24 cellular contexts compared by ENCODE assay signal in genomic region chrX:106718709-106719108, GRCh38. TPM values are rescaled to one million over a fixed set of nuclear protein-coding genes. Genes with fewer than 3 reads are reported as not detected.
DNase-seq lines count a peak whose midpoint lies in the region; ATAC-seq and TF ChIP-seq lines count a peak whose summit lies in the region.
"Had no signal": no experiment of that assay in that cellular context is flagged by ENCODE, and none has a peak within 500 bp of the region (broad histone marks: within the 10 kb centered on the region; RNA-seq: fewer than 3 reads in every experiment).

No MANE protein-coding gene starts in this region.

- H3K27me3 Mint-ChIP-seq in progenitor cell of endocrine pancreas = no peaks in the 10 kb centered on the region

- no peaks in the 10 kb centered on the region for H3K36me3 ChIP-seq in A673 (ENCODE audit: insufficient read depth, low read length, poor library complexity, severe bottlenecking)

- peak; percentile 79 for ATAC-seq in left lobe of liver

- intact Hi-C loops in A673 (cut with micrococcal nuclease; ENCODE audit: unreplicated experiment) = no loop called here

- H3K9me3 ChIP-seq in A673 (ENCODE audit: low read depth, low read length, poor library complexity, severe bottlenecking) = no peaks in the 10 kb centered on the region

- H3K27ac Mint-ChIP-seq in progenitor cell of endocrine pancreas = peak overlapping the region; percentile 88
- H3K27ac Mint-ChIP-seq: CD8-positive, alpha-beta memory T cell; H9; HFFc6 had no signal

- no peaks in the 10 kb centered on the region for H3K4me1 ChIP-seq in A673 (ENCODE audit: insufficient read depth, low read length, poor library complexity, severe bottlenecking)

- H3K4me1 Mint-ChIP-seq in progenitor cell of endocrine pancreas (ENCODE audit: low read depth) = peaks cover 26% of the 10 kb centered on the region
- H3K4me1 Mint-ChIP-seq: CD8-positive, alpha-beta memory T cell; H9 had no signal

- peak overlapping the region; percentile 12 for H3K4me3 Mint-ChIP-seq in progenitor cell of endocrine pancreas (ENCODE audit: low read depth)
- H3K4me3 Mint-ChIP-seq: CD8-positive, alpha-beta memory T cell; H9; HFFc6 had no signal

- peaks cover 6% of the 10 kb centered on the region for H3K27me3 ChIP-seq in A673 (replicated peaks; ENCODE audit: insufficient read depth, low read depth, low read length, poor library complexity)

- peaks cover 4% of the 10 kb centered on the region for H3K36me3 Mint-ChIP-seq in progenitor cell of endocrine pancreas (ENCODE audit: insufficient read depth)
- H3K36me3 Mint-ChIP-seq: CD8-positive, alpha-beta memory T cell had no signal

- CTCF ChIA-PET in A673 (lab: Charles Lee) = no interaction called here

- no peak for TF ChIP-seq CTCF in progenitor cell of endocrine pancreas (IDR thresholded peaks at IDR 0.05; ENCODE audit: unreplicated experiment)
- TF ChIP-seq CTCF in A673 (conservative IDR thresholded peaks at IDR 0.05; ENCODE audit: low read depth, low read length) = no peak

- DNase-seq in NCI-H1417 (lab: John Stamatoyannopoulos, UW) (peak in 2 of 3 experiments; percentile 14 to 42), NCI-H1417 treated with DMSO at 0.1 percent for 48 hours (lab: John Stamatoyannopoulos, UW) (no peak), SHP77 (lab: John Stamatoyannopoulos, UW) (peak; percentile 34 to 51), left lobe of liver (ENCODE audit: low spot score) (peak; percentile 51), progenitor cell of endocrine pancreas (ENCODE audit: low spot score, unreplicated experiment) (no peak), HK-2 (ENCODE audit: unreplicated experiment) (no peak), NCI-H526 treated with DMSO at 0.1 percent for 48 hours (lab: John Stamatoyannopoulos, UW) (no peak), A673 (ENCODE audit: low spot score) (no peak)
- DNase-seq: AML-193; CD8-positive, alpha-beta memory T cell; DND-41; GM23248; H9; HFFc6; NCI-H1105; NCI-H1694; NCI-H2081 treated with DMSO at 0.1 percent for 48 hours; NCI-H2171 treated with DMSO at 0.1 percent for 48 hours; NCI-H446 had no signal

- no peak overlapping the region for H3K4me3 ChIP-seq in A673 (ENCODE audit: low read depth, low read length, poor library complexity, severe bottlenecking)
- H3K4me3 ChIP-seq: GM23248 had no signal

- no TSS peak for BruUV-seq in A673 (replicated peaks; lab: Mats Ljungman, UMichigan)

- peaks cover 23% of the 10 kb centered on the region for H3K9me3 Mint-ChIP-seq in progenitor cell of endocrine pancreas (ENCODE audit: low read depth)
- H3K9me3 Mint-ChIP-seq: HFFc6 had no signal

- POLR2A ChIA-PET in A673 (lab: Charles Lee; ENCODE audit: low non-redundant PET) = no interaction called here

- H3K27ac ChIP-seq in A673 (ENCODE audit: low read depth, low read length, poor library complexity, severe bottlenecking) = no peak overlapping the region
- H3K27ac ChIP-seq: 22Rv1, C4-2B, GM23248, HL-60, KMS-11 had no signal

RNA-seq across cellular contexts. Expression of gene RNF128, which starts 7.8 kb away (rescaled TPM):
- 39.3 TPM for total RNA-seq in left lobe of liver
- total RNA-seq in progenitor cell of endocrine pancreas = 14.8 and 17.0 TPM in 2 replicates
- total RNA-seq in A673 (2021) = not detected in 2 replicates
- total RNA-seq: CD8-positive, alpha-beta memory T cell; G401 had no signal

Comparison
In these comparisons a context has a peak if more than half of its experiments do, and no peak if none do; other contexts are left out.
1. DNase-seq: peak in NCI-H1417 (2 of 3), SHP77 (2 of 2) and left lobe of liver (single experiment); none in NCI-H1417 treated with DMSO at 0.1 percent for 48 hours (single experiment), progenitor cell of endocrine pancreas (single experiment), HK-2 (single experiment), NCI-H526 treated with DMSO at 0.1 percent for 48 hours (single experiment) and A673 (single experiment).
2. RNA of gene RNF128, which starts 7.8 kb away (total RNA-seq): 39.3 TPM in left lobe of liver (single experiment) and 14.8 to 17.0 TPM in progenitor cell of endocrine pancreas; not detected in A673; every median in the first group is over 10 times any median in the second.